ENCODE assay signal across 8 cellular contexts in the genomic region with DNA sequence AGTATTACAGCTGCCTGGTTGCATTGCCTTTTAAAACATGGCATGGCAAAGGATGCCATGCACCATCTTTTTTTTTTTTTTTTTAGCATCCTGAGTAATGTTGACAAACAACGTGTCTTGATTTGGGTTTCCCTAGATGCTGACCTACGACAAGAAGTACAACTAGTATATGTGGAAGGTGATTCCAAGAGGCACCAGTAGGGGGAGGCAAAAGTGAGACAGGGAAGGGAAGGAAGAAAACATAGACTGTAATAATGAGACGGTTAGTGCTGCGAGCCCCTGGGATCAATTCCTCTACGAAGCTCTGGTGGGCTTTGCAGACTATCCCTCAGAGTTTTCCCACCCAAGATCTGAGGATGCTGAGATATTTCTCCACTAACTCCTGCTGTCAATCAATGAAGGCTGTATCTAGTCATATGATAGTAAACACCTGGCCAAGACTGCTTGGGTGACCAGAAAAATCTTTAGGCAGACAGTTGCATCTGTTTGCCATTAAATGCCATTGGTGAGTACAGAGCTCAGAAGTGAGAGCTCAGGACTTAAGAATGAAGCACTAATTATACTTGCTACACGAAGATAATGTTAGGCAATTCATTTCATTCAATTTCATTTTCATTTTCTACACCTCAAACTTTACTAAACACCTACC.
DNase-seq lines count a peak whose midpoint lies in the region; ATAC-seq, FAIRE-seq and TF ChIP-seq lines count a peak whose summit lies in the region.

No MANE protein-coding gene starts in this region.

- H3K27me3 Mint-ChIP-seq in activated CD4-positive, alpha-beta T cell treated with anti-CD3 and anti-CD28 coated beads for 36 hours = no peaks in the 10 kb centered on the region
- H3K27me3 Mint-ChIP-seq in activated naive CD8-positive, alpha-beta T cell treated with anti-CD3 and anti-CD28 coated beads for 36 hours = no peaks in the 10 kb centered on the region

- peak; percentile 51 for DNase-seq in activated CD4-positive, alpha-beta T cell treated with anti-CD3 and anti-CD28 coated beads for 36 hours
- DNase-seq in activated CD4-positive, alpha-beta T cell treated with anti-CD3 and anti-CD28 coated beads for 1 hour = no peak
- DNase-seq in HT1080 (ENCODE audit: low read depth) (peak; percentile 5), myocyte (ENCODE audit: low read depth) (peak; percentile 39), RCC 7860 (ENCODE audit: low spot score) (no peak), omental fat pad (ENCODE audit: low spot score) (no peak)
- DNase-seq in activated naive CD8-positive, alpha-beta T cell treated with anti-CD3 and anti-CD28 coated beads for 36 hours = peak; percentile 13

- FAIRE-seq in RCC 7860 (lab: Jason Lieb, UNC) = no peak

- no peak overlapping the region for H3K4me3 Mint-ChIP-seq in activated CD4-positive, alpha-beta T cell treated with anti-CD3 and anti-CD28 coated beads for 36 hours
- H3K4me3 Mint-ChIP-seq in activated naive CD8-positive, alpha-beta T cell treated with anti-CD3 and anti-CD28 coated beads for 36 hours = no peak overlapping the region

- intact Hi-C loops in activated CD4-positive, alpha-beta T cell treated with anti-CD3 and anti-CD28 coated beads for 36 hours (cut with DNase I, micrococcal nuclease) = no loop called here

- CTCF ChIA-PET in activated CD4-positive, alpha-beta T cell treated with anti-CD3 and anti-CD28 coated beads for 36 hours (lab: Charles Lee) = interaction anchor here (0.6 to 1.1 kb wide), 3 partner anchors 15 to 129 kb away, joined by 3 to 4 read pairs (median 4); no protein-coding TSS in a partner anchor

- no peak for TF ChIP-seq POLR2A in GM18505 (IDR thresholded peaks at IDR 0.05; ENCODE audit: borderline replicate concordance, extremely low read depth, insufficient read depth, insufficient read length)

- H3K36me3 Mint-ChIP-seq in activated CD4-positive, alpha-beta T cell treated with anti-CD3 and anti-CD28 coated beads for 36 hours (ENCODE audit: low read depth) = no peaks in the 10 kb centered on the region
- no peaks in the 10 kb centered on the region for H3K36me3 Mint-ChIP-seq in activated naive CD8-positive, alpha-beta T cell treated with anti-CD3 and anti-CD28 coated beads for 36 hours

- TF ChIP-seq CTCF in omental fat pad (IDR thresholded peaks at IDR 0.05) = no peak

- no peaks in the 10 kb centered on the region for H3K4me1 Mint-ChIP-seq in activated CD4-positive, alpha-beta T cell treated with anti-CD3 and anti-CD28 coated beads for 36 hours
- peaks cover 4% of the 10 kb centered on the region for H3K4me1 Mint-ChIP-seq in activated naive CD8-positive, alpha-beta T cell treated with anti-CD3 and anti-CD28 coated beads for 36 hours

- ATAC-seq in activated CD4-positive, alpha-beta T cell treated with anti-CD3 and anti-CD28 coated beads for 36 hours = no peak
- no peak for ATAC-seq in GM18505 (IDR thresholded peaks at IDR 0.05; ENCODE audit: unreplicated experiment)
- ATAC-seq in omental fat pad (ENCODE audit: low FRiP score) = no peak

- H3K27ac Mint-ChIP-seq in activated CD4-positive, alpha-beta T cell treated with anti-CD3 and anti-CD28 coated beads for 36 hours = no peak overlapping the region
- H3K27ac Mint-ChIP-seq in activated naive CD8-positive, alpha-beta T cell treated with anti-CD3 and anti-CD28 coated beads for 36 hours = no peak overlapping the region

- POLR2A ChIA-PET in activated CD4-positive, alpha-beta T cell treated with anti-CD3 and anti-CD28 coated beads for 36 hours (lab: Charles Lee) = no interaction called here

- H3K9me3 Mint-ChIP-seq in activated CD4-positive, alpha-beta T cell treated with anti-CD3 and anti-CD28 coated beads for 36 hours (ENCODE audit: low read depth) = no peaks in the 10 kb centered on the region
- H3K9me3 Mint-ChIP-seq in activated naive CD8-positive, alpha-beta T cell treated with anti-CD3 and anti-CD28 coated beads for 36 hours = no peaks in the 10 kb centered on the region

Comparison
In these comparisons a context has a peak if more than half of its experiments do, and no peak if none do; other contexts are left out.
1. DNase-seq: peak in activated CD4-positive, alpha-beta T cell treated with anti-CD3 and anti-CD28 coated beads for 36 hours (single experiment), HT1080 (single experiment), activated naive CD8-positive, alpha-beta T cell treated with anti-CD3 and anti-CD28 coated beads for 36 hours (single experiment) and myocyte (single experiment); none in activated CD4-positive, alpha-beta T cell treated with anti-CD3 and anti-CD28 coated beads for 1 hour (single experiment), RCC 7860 (single experiment) and omental fat pad (single experiment).